19 cellular contexts compared by ENCODE assay signal in the genomic region with DNA sequence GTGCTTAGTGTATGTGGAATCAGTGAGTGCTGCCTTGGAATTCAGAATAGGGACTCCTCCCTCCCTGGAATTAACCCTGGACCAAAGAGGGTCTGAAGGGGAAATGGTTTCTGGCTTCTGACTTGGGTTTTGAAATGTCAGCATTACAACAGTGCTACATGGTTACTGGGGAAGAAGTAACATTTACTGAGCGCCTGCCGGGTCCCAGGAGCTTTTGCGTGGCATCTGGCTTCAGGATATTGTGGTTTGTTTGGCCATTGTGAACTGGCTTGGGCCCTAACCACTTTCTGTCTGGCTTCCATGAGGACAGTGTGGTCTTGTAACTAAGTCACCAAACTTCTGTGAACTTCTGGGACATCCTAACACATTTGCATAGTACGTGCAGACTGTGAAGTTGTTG. TPM values are rescaled to one million over a fixed set of nuclear protein-coding genes. Genes with fewer than 3 reads are reported as not detected.
DNase-seq lines count a peak whose midpoint lies in the region; ATAC-seq, FAIRE-seq and TF ChIP-seq lines count a peak whose summit lies in the region.
"Had no signal": no experiment of that assay in that cellular context is flagged by ENCODE, and none has a peak within 500 bp of the region (broad histone marks: within the 10 kb centered on the region; RNA-seq: fewer than 3 reads in every experiment).

No MANE protein-coding gene starts in this region.

- FAIRE-seq in GM12892 (lab: Jason Lieb, UNC) = peak; percentile 24
- FAIRE-seq: K562, small intestine had no signal

- no peak overlapping the region for H2AK5ac ChIP-seq in mesenchymal stem cell (ENCODE audit: low read length, severe bottlenecking)

- peak overlapping the region; percentile 73 for H3K9ac ChIP-seq in adipocyte (ENCODE audit: low read length)
- H3K9ac ChIP-seq in mesenchymal stem cell (ENCODE audit: low read length) = no peak overlapping the region
- H3K9ac ChIP-seq in stomach smooth muscle (ENCODE audit: low read length in 2 of 2) = peak overlapping the region in 1 of 2 donors; percentile 42

- H2AFZ ChIP-seq in mesenchymal stem cell (ENCODE audit: low read depth, low read length) = no peak overlapping the region

- H2BK5ac ChIP-seq in mesenchymal stem cell (ENCODE audit: low read depth, low read length, poor library complexity, severe bottlenecking) = no peak overlapping the region

- H3K9me3 Mint-ChIP-seq in type B pancreatic cell = no peaks in the 10 kb centered on the region
- H3K9me3 Mint-ChIP-seq: activated CD4-positive, alpha-beta T cell treated with anti-CD3 and anti-CD28 coated beads, Interleukin-2, amount 10 ng/mL, durations not matched to agents 7 days and 5 days; activated naive CD4-positive, alpha-beta T cell treated with anti-CD3 and anti-CD28 coated beads, Interleukin-2, amount 50 U/mL, for 24 hours had no signal

- no peak overlapping the region for H2BK120ac ChIP-seq in mesenchymal stem cell (ENCODE audit: low read depth, low read length)

- DNase-seq in GM12892 (ENCODE audit: insufficient read length) (no peak), adipocyte (ENCODE audit: low read depth) (no peak), mesenchymal stem cell (peak; percentile 46), type B pancreatic cell (ENCODE audit: extremely low spot score, unreplicated experiment) (no peak)
- DNase-seq: activated CD4-positive, alpha-beta T cell treated with anti-CD3 and anti-CD28 coated beads, Interleukin-2, amount 10 ng/mL, durations not matched to agents 7 days and 5 days; activated T-cell treated with anti-CD3 and anti-CD28 coated beads for 4 hours; mesendoderm; NCI-H1417 treated with DMSO at 0.1 percent for 48 hours; stimulated activated naive CD4-positive, alpha-beta T cell treated with Interleukin-2 at 50 U/mL for 16 hours; T-helper 9 cell had no signal

- H4K8ac ChIP-seq in mesenchymal stem cell (ENCODE audit: low read length) = no peak overlapping the region

- H3K4me2 ChIP-seq in mesenchymal stem cell (ENCODE audit: low read length, poor library complexity, severe bottlenecking) = no peak overlapping the region

- H3K27me3 Mint-ChIP-seq in type B pancreatic cell = peaks cover 4% of the 10 kb centered on the region

- H3K4me3 Mint-ChIP-seq in type B pancreatic cell = no peak overlapping the region
- H3K4me3 Mint-ChIP-seq: activated CD4-positive, alpha-beta T cell treated with anti-CD3 and anti-CD28 coated beads, Interleukin-2, amount 10 ng/mL, durations not matched to agents 7 days and 5 days; activated naive CD4-positive, alpha-beta T cell treated with anti-CD3 and anti-CD28 coated beads, Interleukin-2, amount 50 U/mL, for 24 hours; B cell had no signal

- peak overlapping the region; percentile 31 for H3K4me3 ChIP-seq in adipocyte (ENCODE audit: low read length)
- H3K4me3 ChIP-seq in mesenchymal stem cell (ENCODE audit: insufficient read depth in 1 of 2, low read depth in 1 of 2, low read length in 2 of 2) = no peak overlapping the region
- peak overlapping the region in 1 of 2 donors; percentile 15 for H3K4me3 ChIP-seq in stomach smooth muscle (ENCODE audit: low read length in 2 of 2)
- H3K4me3 ChIP-seq: breast epithelium, K562 had no signal

- no peaks in the 10 kb centered on the region for H3K36me3 Mint-ChIP-seq in type B pancreatic cell
- H3K36me3 Mint-ChIP-seq: activated naive CD4-positive, alpha-beta T cell treated with anti-CD3 and anti-CD28 coated beads, Interleukin-2, amount 50 U/mL, for 24 hours had no signal

- peaks cover 4% of the 10 kb centered on the region for H3K79me1 ChIP-seq in mesenchymal stem cell (replicated peaks; ENCODE audit: low read length, poor library complexity, severe bottlenecking)

- H3K4me1 Mint-ChIP-seq in type B pancreatic cell (ENCODE audit: unreplicated experiment) = peaks cover 16% of the 10 kb centered on the region
- H3K4me1 Mint-ChIP-seq: activated naive CD4-positive, alpha-beta T cell treated with anti-CD3 and anti-CD28 coated beads, Interleukin-2, amount 50 U/mL, for 24 hours; B cell had no signal

- H3K36me3 ChIP-seq in adipocyte (ENCODE audit: control insufficient read depth, insufficient read depth, low read length, severe bottlenecking) (no peaks in the 10 kb centered on the region), mesenchymal stem cell (ENCODE audit: control insufficient read depth in 1 of 2, insufficient read depth in 2 of 2, low read depth in 1 of 2, low read length in 2 of 2) (no peaks in the 10 kb centered on the region), stomach smooth muscle (ENCODE audit: control insufficient read depth in 2 of 2, insufficient read depth in 2 of 2, low read length in 2 of 2) (no peaks in the 10 kb centered on the region)
- H3K36me3 ChIP-seq: breast epithelium had no signal

- no peak for TF ChIP-seq CTCF in type B pancreatic cell (conservative IDR thresholded peaks at IDR 0.05)

- H3K18ac ChIP-seq in mesenchymal stem cell (ENCODE audit: low read depth in 1 of 2, low read length in 2 of 2) = peak overlapping the region in 1 of 2 experiments; percentile 64

- TF ChIP-seq POLR2A in GM12892 (IDR thresholded peaks at IDR 0.05; ENCODE audit: low read depth, low read length) = no peak

- ATAC-seq in GM21381 (IDR thresholded peaks at IDR 0.05; ENCODE audit: unreplicated experiment) (no peak), GM21367 (IDR thresholded peaks at IDR 0.05; ENCODE audit: unreplicated experiment) (no peak), GM19463 (IDR thresholded peaks at IDR 0.05; ENCODE audit: unreplicated experiment) (no peak)
- ATAC-seq: K562 had no signal

- H3K14ac ChIP-seq in mesenchymal stem cell (ENCODE audit: low read length in 2 of 2) = no peak overlapping the region

- H4K91ac ChIP-seq in mesenchymal stem cell (ENCODE audit: low read length) = no peak overlapping the region

- H3K27me3 ChIP-seq in adipocyte (replicated peaks; ENCODE audit: control insufficient read depth, insufficient read depth, low read length) (no peaks in the 10 kb centered on the region), mesenchymal stem cell (ENCODE audit: control insufficient read depth in 1 of 2, insufficient read depth in 1 of 2, low read length in 2 of 2) (peaks cover 0 to 17% of the 10 kb centered on the region in 2 experiments), stomach smooth muscle (ENCODE audit: control insufficient read depth in 1 of 2, insufficient read depth in 2 of 2, low read length in 2 of 2) (no peaks in the 10 kb centered on the region)
- H3K27me3 ChIP-seq: breast epithelium had no signal

- 81% methylated on average over 4 of the region's 4 CpGs for WGBS in mesenchymal stem cell

- H2BK15ac ChIP-seq in mesenchymal stem cell (ENCODE audit: low read depth, poor library complexity, severe bottlenecking) = no peak overlapping the region

- H2BK12ac ChIP-seq in mesenchymal stem cell (ENCODE audit: low read length in 2 of 2) = peak overlapping the region in 1 of 2 experiments; percentile 6

- H3K4me1 ChIP-seq in adipocyte (ENCODE audit: control insufficient read depth, insufficient read depth, low read length) (peaks cover 73% of the 10 kb centered on the region), mesenchymal stem cell (ENCODE audit: control insufficient read depth, insufficient read depth, low read depth, low read length) (peaks cover 7% of the 10 kb centered on the region), stomach smooth muscle (ENCODE audit: control insufficient read depth, insufficient read depth, low read length) (peaks cover 75% of the 10 kb centered on the region)
- H3K4me1 ChIP-seq: breast epithelium had no signal

- H3K23ac ChIP-seq in mesenchymal stem cell (ENCODE audit: low read length in 2 of 2) = no peak overlapping the region

- peak overlapping the region in 1 of 2 experiments; percentile 19 for H3K4ac ChIP-seq in mesenchymal stem cell (ENCODE audit: low read depth in 1 of 2, low read length in 2 of 2)

- no peak overlapping the region for H3K27ac Mint-ChIP-seq in type B pancreatic cell
- H3K27ac Mint-ChIP-seq: activated CD4-positive, alpha-beta T cell treated with anti-CD3 and anti-CD28 coated beads, Interleukin-2, amount 10 ng/mL, durations not matched to agents 7 days and 5 days; activated naive CD4-positive, alpha-beta T cell treated with anti-CD3 and anti-CD28 coated beads, Interleukin-2, amount 50 U/mL, for 24 hours; B cell had no signal

- H3K27ac ChIP-seq in mesenchymal stem cell (ENCODE audit: low read length, poor library complexity, severe bottlenecking) (no peak overlapping the region), stomach smooth muscle (ENCODE audit: low read length) (peak overlapping the region; percentile 94)

- H3K9me3 ChIP-seq in adipocyte (ENCODE audit: control insufficient read depth, low read length) (no peaks in the 10 kb centered on the region), mesenchymal stem cell (ENCODE audit: control insufficient read depth, low read length) (no peaks in the 10 kb centered on the region), stomach smooth muscle (ENCODE audit: control insufficient read depth in 2 of 2, low read length in 2 of 2) (no peaks in the 10 kb centered on the region)
- H3K9me3 ChIP-seq: breast epithelium had no signal

RNA-seq across cellular contexts. Expression of a gene that starts 21.3 kb away (rescaled TPM):
- 2.2 TPM for polyA plus RNA-seq in GM12892 (2012; ENCODE audit: missing spikeins)
- polyA plus RNA-seq in mesenchymal stem cell (2013, experiment 1 of 2) = 19.6 TPM
- 19.5 TPM for polyA plus RNA-seq in mesenchymal stem cell (2013, experiment 2 of 2)
- 19.4 and 19.7 TPM in 2 replicates for total RNA-seq in type B pancreatic cell (ENCODE audit: low replicate concordance)

RNA-seq across cellular contexts. Expression of a gene that starts 55.8 kb away (rescaled TPM):
- 0.45 TPM for polyA plus RNA-seq in GM12892 (2012; ENCODE audit: missing spikeins)
- polyA plus RNA-seq in mesenchymal stem cell (2013, experiment 1 of 2) = not detected
- polyA plus RNA-seq in mesenchymal stem cell (2013, experiment 2 of 2) = 0.01 TPM
- total RNA-seq in type B pancreatic cell (ENCODE audit: low replicate concordance) = not detected in 2 replicates
- total RNA-seq: activated CD4-positive, alpha-beta T cell treated with anti-CD3 and anti-CD28 coated beads, Interleukin-2, amount 10 ng/mL, durations not matched to agents 7 days and 5 days; B cell; K562 had no signal
- polyA plus RNA-seq: K562 had no signal
